Comparison of ENCODE assay signal across 2 cellular contexts in the genomic region with DNA sequence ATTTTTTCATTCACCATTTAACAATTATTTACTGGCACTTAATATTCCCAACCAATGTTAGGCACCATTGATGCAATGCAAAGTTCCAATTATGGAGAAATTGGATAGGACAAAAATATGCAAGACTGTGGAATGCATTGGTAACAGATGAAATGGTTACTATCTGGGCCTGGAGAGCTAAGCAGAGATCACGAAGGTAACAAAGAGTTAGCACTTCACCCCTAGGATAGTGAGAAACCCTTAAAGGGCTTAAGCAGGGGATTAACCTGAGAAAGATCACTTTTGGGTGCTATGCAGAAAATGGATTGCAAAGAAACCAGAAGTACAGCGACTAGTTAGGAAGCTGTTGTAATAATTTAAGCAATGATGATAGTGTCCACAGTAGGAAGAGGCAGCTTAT.
TF ChIP-seq lines count a peak whose summit lies in the region.

No MANE protein-coding gene starts in this region.

TF ChIP-seq in GM23338, 12 proteins besides CTCF, POLR2A, EP300 and RAD21 (continues in another document):
- no peak for TF ChIP-seq CREB1 (CRISPR knock-in tag; IDR thresholded peaks at IDR 0.05; ENCODE audit: low read depth)
- no peak for TF ChIP-seq ZNF331 (CRISPR knock-in tag; IDR thresholded peaks at IDR 0.05; ENCODE audit: low read depth)
- TF ChIP-seq POLR2AphosphoS5 (IDR thresholded peaks at IDR 0.05; ENCODE audit: low read depth): no peak
- no peak for TF ChIP-seq STAT1 (IDR thresholded peaks at IDR 0.05; ENCODE audit: unreplicated experiment)
- TF ChIP-seq EZH2 (IDR thresholded peaks at IDR 0.05; ENCODE audit: low read depth, unreplicated experiment): no peak
- no peak for TF ChIP-seq NANOG (IDR thresholded peaks at IDR 0.05; ENCODE audit: borderline replicate concordance)
- TF ChIP-seq, protein P1, sequence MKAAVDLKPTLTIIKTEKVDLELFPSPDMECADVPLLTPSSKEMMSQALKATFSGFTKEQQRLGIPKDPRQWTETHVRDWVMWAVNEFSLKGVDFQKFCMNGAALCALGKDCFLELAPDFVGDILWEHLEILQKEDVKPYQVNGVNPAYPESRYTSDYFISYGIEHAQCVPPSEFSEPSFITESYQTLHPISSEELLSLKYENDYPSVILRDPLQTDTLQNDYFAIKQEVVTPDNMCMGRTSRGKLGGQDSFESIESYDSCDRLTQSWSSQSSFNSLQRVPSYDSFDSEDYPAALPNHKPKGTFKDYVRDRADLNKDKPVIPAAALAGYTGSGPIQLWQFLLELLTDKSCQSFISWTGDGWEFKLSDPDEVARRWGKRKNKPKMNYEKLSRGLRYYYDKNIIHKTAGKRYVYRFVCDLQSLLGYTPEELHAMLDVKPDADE (IDR thresholded peaks at IDR 0.05): no peak
- no peak for TF ChIP-seq EZH2phosphoT487 (IDR thresholded peaks at IDR 0.05; ENCODE audit: unreplicated experiment)
- TF ChIP-seq, protein P2, sequence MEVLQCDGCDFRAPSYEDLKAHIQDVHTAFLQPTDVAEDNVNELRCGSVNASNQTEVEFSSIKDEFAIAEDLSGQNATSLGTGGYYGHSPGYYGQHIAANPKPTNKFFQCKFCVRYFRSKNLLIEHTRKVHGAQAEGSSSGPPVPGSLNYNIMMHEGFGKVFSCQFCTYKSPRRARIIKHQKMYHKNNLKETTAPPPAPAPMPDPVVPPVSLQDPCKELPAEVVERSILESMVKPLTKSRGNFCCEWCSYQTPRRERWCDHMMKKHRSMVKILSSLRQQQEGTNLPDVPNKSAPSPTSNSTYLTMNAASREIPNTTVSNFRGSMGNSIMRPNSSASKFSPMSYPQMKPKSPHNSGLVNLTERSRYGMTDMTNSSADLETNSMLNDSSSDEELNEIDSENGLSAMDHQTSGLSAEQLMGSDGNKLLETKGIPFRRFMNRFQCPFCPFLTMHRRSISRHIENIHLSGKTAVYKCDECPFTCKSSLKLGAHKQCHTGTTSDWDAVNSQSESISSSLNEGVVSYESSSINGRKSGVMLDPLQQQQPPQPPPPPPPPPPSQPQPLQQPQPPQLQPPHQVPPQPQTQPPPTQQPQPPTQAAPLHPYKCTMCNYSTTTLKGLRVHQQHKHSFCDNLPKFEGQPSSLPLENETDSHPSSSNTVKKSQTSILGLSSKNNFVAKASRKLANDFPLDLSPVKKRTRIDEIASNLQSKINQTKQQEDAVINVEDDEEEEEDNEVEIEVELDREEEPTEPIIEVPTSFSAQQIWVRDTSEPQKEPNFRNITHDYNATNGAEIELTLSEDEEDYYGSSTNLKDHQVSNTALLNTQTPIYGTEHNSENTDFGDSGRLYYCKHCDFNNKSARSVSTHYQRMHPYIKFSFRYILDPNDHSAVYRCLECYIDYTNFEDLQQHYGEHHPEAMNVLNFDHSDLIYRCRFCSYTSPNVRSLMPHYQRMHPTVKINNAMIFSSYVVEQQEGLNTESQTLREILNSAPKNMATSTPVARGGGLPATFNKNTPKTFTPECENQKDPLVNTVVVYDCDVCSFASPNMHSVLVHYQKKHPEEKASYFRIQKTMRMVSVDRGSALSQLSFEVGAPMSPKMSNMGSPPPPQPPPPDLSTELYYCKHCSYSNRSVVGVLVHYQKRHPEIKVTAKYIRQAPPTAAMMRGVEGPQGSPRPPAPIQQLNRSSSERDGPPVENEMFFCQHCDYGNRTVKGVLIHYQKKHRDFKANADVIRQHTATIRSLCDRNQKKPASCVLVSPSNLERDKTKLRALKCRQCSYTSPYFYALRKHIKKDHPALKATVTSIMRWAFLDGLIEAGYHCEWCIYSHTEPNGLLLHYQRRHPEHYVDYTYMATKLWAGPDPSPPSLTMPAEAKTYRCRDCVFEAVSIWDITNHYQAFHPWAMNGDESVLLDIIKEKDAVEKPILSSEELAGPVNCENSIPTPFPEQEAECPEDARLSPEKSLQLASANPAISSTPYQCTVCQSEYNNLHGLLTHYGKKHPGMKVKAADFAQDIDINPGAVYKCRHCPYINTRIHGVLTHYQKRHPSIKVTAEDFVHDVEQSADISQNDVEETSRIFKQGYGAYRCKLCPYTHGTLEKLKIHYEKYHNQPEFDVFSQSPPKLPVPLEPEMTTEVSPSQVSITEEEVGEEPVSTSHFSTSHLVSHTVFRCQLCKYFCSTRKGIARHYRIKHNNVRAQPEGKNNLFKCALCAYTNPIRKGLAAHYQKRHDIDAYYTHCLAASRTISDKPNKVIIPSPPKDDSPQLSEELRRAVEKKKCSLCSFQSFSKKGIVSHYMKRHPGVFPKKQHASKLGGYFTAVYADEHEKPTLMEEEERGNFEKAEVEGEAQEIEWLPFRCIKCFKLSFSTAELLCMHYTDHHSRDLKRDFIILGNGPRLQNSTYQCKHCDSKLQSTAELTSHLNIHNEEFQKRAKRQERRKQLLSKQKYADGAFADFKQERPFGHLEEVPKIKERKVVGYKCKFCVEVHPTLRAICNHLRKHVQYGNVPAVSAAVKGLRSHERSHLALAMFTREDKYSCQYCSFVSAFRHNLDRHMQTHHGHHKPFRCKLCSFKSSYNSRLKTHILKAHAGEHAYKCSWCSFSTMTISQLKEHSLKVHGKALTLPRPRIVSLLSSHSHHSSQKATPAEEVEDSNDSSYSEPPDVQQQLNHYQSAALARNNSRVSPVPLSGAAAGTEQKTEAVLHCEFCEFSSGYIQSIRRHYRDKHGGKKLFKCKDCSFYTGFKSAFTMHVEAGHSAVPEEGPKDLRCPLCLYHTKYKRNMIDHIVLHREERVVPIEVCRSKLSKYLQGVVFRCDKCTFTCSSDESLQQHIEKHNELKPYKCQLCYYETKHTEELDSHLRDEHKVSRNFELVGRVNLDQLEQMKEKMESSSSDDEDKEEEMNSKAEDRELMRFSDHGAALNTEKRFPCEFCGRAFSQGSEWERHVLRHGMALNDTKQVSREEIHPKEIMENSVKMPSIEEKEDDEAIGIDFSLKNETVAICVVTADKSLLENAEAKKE (CRISPR knock-in tag; IDR thresholded peaks at IDR 0.05): no peak
- no peak for TF ChIP-seq ZNF114 (CRISPR knock-in tag; IDR thresholded peaks at IDR 0.05)
- no peak for TF ChIP-seq JUNB (IDR thresholded peaks at IDR 0.05; ENCODE audit: unreplicated experiment)

TF ChIP-seq in H1, 55 proteins besides CTCF, POLR2A, EP300 and RAD21:
- TF ChIP-seq CHD1 (IDR thresholded peaks at IDR 0.05; ENCODE audit: low read depth, low read length) (no peak), SIX5 (IDR thresholded peaks at IDR 0.05; ENCODE audit: low read depth, low read length) (no peak), CTBP2 (IDR thresholded peaks at IDR 0.05; ENCODE audit: borderline replicate concordance, insufficient read depth, insufficient read length, low read length) (no peak), KDM5A (IDR thresholded peaks at IDR 0.05; ENCODE audit: low read length) (no peak), TCF12 (IDR thresholded peaks at IDR 0.05; ENCODE audit: low read depth, low read length) (no peak), TEAD4 (IDR thresholded peaks at IDR 0.05; ENCODE audit: low read depth, low read length) (no peak), SP1 (IDR thresholded peaks at IDR 0.05; ENCODE audit: low read depth, low read length) (no peak), CBX8 (IDR thresholded peaks at IDR 0.05; ENCODE audit: borderline replicate concordance, low read depth, low read length) (no peak), RBBP5 (IDR thresholded peaks at IDR 0.05; ENCODE audit: borderline replicate concordance, low read depth, low read length) (no peak), SP2 (IDR thresholded peaks at IDR 0.05; ENCODE audit: low read length) (no peak), BRCA1 (IDR thresholded peaks at IDR 0.05; ENCODE audit: low read depth, low read length) (no peak), SAP30 (IDR thresholded peaks at IDR 0.05; ENCODE audit: insufficient read depth, insufficient replicate concordance, low read length) (no peak), FOSL1 (IDR thresholded peaks at IDR 0.05; ENCODE audit: insufficient read depth, low read depth, low read length) (no peak), TAF7 (optimal IDR thresholded peaks at IDR 0.05; ENCODE audit: borderline replicate concordance, low read depth, low read length) (no peak), ASH2L (IDR thresholded peaks at IDR 0.05; ENCODE audit: low read length) (no peak), SRF (IDR thresholded peaks at IDR 0.05; ENCODE audit: low read depth, low read length) (no peak)
- TF ChIP-seq, protein P3, sequence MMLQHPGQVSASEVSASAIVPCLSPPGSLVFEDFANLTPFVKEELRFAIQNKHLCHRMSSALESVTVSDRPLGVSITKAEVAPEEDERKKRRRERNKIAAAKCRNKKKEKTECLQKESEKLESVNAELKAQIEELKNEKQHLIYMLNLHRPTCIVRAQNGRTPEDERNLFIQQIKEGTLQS (IDR thresholded peaks at IDR 0.05; ENCODE audit: insufficient read depth, low read depth, low read length): no peak
- TF ChIP-seq, protein P4, sequence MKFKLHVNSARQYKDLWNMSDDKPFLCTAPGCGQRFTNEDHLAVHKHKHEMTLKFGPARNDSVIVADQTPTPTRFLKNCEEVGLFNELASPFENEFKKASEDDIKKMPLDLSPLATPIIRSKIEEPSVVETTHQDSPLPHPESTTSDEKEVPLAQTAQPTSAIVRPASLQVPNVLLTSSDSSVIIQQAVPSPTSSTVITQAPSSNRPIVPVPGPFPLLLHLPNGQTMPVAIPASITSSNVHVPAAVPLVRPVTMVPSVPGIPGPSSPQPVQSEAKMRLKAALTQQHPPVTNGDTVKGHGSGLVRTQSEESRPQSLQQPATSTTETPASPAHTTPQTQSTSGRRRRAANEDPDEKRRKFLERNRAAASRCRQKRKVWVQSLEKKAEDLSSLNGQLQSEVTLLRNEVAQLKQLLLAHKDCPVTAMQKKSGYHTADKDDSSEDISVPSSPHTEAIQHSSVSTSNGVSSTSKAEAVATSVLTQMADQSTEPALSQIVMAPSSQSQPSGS (IDR thresholded peaks at IDR 0.05; ENCODE audit: low read length): no peak
- TF ChIP-seq, protein P5, sequence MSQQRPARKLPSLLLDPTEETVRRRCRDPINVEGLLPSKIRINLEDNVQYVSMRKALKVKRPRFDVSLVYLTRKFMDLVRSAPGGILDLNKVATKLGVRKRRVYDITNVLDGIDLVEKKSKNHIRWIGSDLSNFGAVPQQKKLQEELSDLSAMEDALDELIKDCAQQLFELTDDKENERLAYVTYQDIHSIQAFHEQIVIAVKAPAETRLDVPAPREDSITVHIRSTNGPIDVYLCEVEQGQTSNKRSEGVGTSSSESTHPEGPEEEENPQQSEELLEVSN (IDR thresholded peaks at IDR 0.05): no peak
